8 cellular contexts compared by ENCODE assay signal in genomic region chr18:24600076-24600654, GRCh38.
DNase-seq lines count a peak whose midpoint lies in the region; ATAC-seq and TF ChIP-seq lines count a peak whose summit lies in the region.

No MANE protein-coding gene starts in this region.

- H3K27ac ChIP-seq in SK-N-MC = no peak overlapping the region

- H3K9ac ChIP-seq in SK-N-MC (ENCODE audit: insufficient read length) = no peak overlapping the region

- peak; percentile 57 for TF ChIP-seq CTCF in foreskin fibroblast (IDR thresholded peaks at IDR 0.05; ENCODE audit: low read depth, low read length)

- DNase-seq in SIG-M5 treated with dmso at 0.1 percent for 504 hours (lab: John Stamatoyannopoulos, UW; ENCODE audit: unreplicated experiment) = peak; percentile 39
- DNase-seq in SIG-M5 (lab: John Stamatoyannopoulos, UW) = no peak
- DNase-seq in MV-4-11 (lab: John Stamatoyannopoulos, UW) = peak; percentile 19
- peak; percentile 64 for DNase-seq in SK-N-MC (ENCODE audit: low read depth, low spot score)
- DNase-seq in foreskin fibroblast = peak; percentile 19 to 74
- DNase-seq in retina = peak; percentile 54
- no peak for DNase-seq in stimulated activated naive CD4-positive, alpha-beta T cell treated with Interleukin-2 at 50 U/mL for 16 hours (lab: John Stamatoyannopoulos, UW)

- H3K4me3 ChIP-seq in SK-N-MC (no peak overlapping the region), foreskin fibroblast (ENCODE audit: low read depth in 1 of 2, low read length in 2 of 2) (no peak overlapping the region)

- H3K36me3 ChIP-seq in SK-N-MC (ENCODE audit: insufficient read depth, low read length) = no peaks in the 10 kb centered on the region

- ATAC-seq in esophagus mucosa = no peak

- H3K9me3 ChIP-seq in SK-N-MC (ENCODE audit: low read depth, low read length) = no peaks in the 10 kb centered on the region

Comparison
In these comparisons a context has a peak if more than half of its experiments do, and no peak if none do; other contexts are left out.
1. DNase-seq: peak in SIG-M5 treated with dmso at 0.1 percent for 504 hours (single experiment), MV-4-11 (single experiment), SK-N-MC (single experiment), foreskin fibroblast (2 of 2) and retina (single experiment); none in SIG-M5 (single experiment) and stimulated activated naive CD4-positive, alpha-beta T cell treated with Interleukin-2 at 50 U/mL for 16 hours (single experiment).